20 cellular contexts compared by ENCODE assay signal in genomic region chr1:155864393-155864792, GRCh38. TPM values are rescaled to one million over a fixed set of nuclear protein-coding genes. Genes with fewer than 3 reads are reported as not detected.
DNase-seq lines count a peak whose midpoint lies in the region; ATAC-seq and TF ChIP-seq lines count a peak whose summit lies in the region.
"Had no signal": no experiment of that assay in that cellular context is flagged by ENCODE, and none has a peak within 500 bp of the region (broad histone marks: within the 10 kb centered on the region; RNA-seq: fewer than 3 reads in every experiment).

No MANE protein-coding gene starts in this region.

- no peak overlapping the region for H2BK120ac ChIP-seq in IMR-90 (ENCODE audit: low read depth, low read length)

- H3K9me1 ChIP-seq in IMR-90 (ENCODE audit: insufficient read depth, low read length) = peaks cover 10% of the 10 kb centered on the region

- H2BK5ac ChIP-seq in IMR-90 (ENCODE audit: low read depth, low read length, poor library complexity, severe bottlenecking) = no peak overlapping the region

- ATAC-seq in IMR-90 (ENCODE audit: low read depth) = no peak
- ATAC-seq in activated naive CD4-positive, alpha-beta T cell treated with anti-CD3 and anti-CD28 coated beads, Interleukin-2, amount 50 U/mL, for 72 hours = no peak
- ATAC-seq in T-cell (replicated peaks in 1 of 4) = no peak
- ATAC-seq: Right ventricle myocardium inferior had no signal

- CTCF ChIA-PET in IMR-90 (lab: Yijun Ruan, JAX) = interaction anchor here (1.2 kb wide), 1 partner anchor 21 kb away, joined by 3 read pairs; no protein-coding TSS in a partner anchor
- CTCF ChIA-PET in T-cell (lab: Charles Lee) = interaction anchor here in 1 of 2 donors (0.6 kb wide), 1 partner anchor 45 kb away, joined by 4 read pairs; no protein-coding TSS in a partner anchor

- no peaks in the 10 kb centered on the region; the same call in 1 of the 2 replicates for H3K4me1 ChIP-seq in IMR-90 (ENCODE audit: control insufficient read depth, insufficient read depth, low read length)
- H3K4me1 ChIP-seq in right atrium auricular region = peaks cover 0 to 14% of the 10 kb centered on the region in 2 donors
- H3K4me1 ChIP-seq: Caco-2 had no signal

- H3K4me3 Mint-ChIP-seq in mesothelial cell of epicardium (no peak overlapping the region), T-cell (no peak overlapping the region)
- H3K4me3 Mint-ChIP-seq: B cell; CD4-positive, alpha-beta T cell; IgD-negative memory B cell had no signal

- no peak overlapping the region for H3K23ac ChIP-seq in IMR-90 (ENCODE audit: low read depth, low read length)

- H3K9me3 ChIP-seq in IMR-90 (ENCODE audit: control insufficient read depth, insufficient read depth, low read length) (no peaks in the 10 kb centered on the region), right atrium auricular region (no peaks in the 10 kb centered on the region)
- H3K9me3 ChIP-seq: Caco-2, Peyer's patch had no signal

- H3K36me3 ChIP-seq in IMR-90 (ENCODE audit: control insufficient read depth, insufficient read depth, low read length) (peaks cover 8% of the 10 kb centered on the region), right atrium auricular region (no peaks in the 10 kb centered on the region)
- H3K36me3 ChIP-seq: Peyer's patch had no signal

- H3K14ac ChIP-seq in IMR-90 (replicated peaks; ENCODE audit: low read depth, low read length) = no peak overlapping the region

- H4K20me1 ChIP-seq in IMR-90 (ENCODE audit: insufficient read depth, low read length) = no peaks in the 10 kb centered on the region; the same call in 1 of the 2 replicates

- no peak overlapping the region for H3K4me3 ChIP-seq in IMR-90 (ENCODE audit: insufficient read depth, low read depth, low read length)
- no peak overlapping the region for H3K4me3 ChIP-seq in epithelial cell of esophagus (ENCODE audit: low read length)
- no peak overlapping the region for H3K4me3 ChIP-seq in right atrium auricular region
- H3K4me3 ChIP-seq: Peyer's patch had no signal

- no peaks in the 10 kb centered on the region for H3K27me3 ChIP-seq in IMR-90 (ENCODE audit: control insufficient read depth, insufficient read depth, low read length)
- no peaks in the 10 kb centered on the region for H3K27me3 ChIP-seq in right atrium auricular region
- H3K27me3 ChIP-seq: Peyer's patch had no signal

- POLR2A ChIA-PET in IMR-90 (lab: Charles Lee; ENCODE audit: unreplicated experiment) (no interaction called here), T-cell (lab: Charles Lee) (interaction anchor here in 1 of 2 donors (0.6 to 0.7 kb wide), 2 partner anchors 8 to 254 kb away, joined by 5 to 8 read pairs; no protein-coding TSS in a partner anchor)

- H3K9me3 Mint-ChIP-seq in mesothelial cell of epicardium (no peaks in the 10 kb centered on the region), T-cell (no peaks in the 10 kb centered on the region)
- H3K9me3 Mint-ChIP-seq in activated naive CD4-positive, alpha-beta T cell treated with anti-CD3 and anti-CD28 coated beads, Interleukin-2, amount 50 U/mL, for 72 hours = no peaks in the 10 kb centered on the region
- H3K9me3 Mint-ChIP-seq: CD4-positive, alpha-beta T cell; IgD-negative memory B cell had no signal

- H4K91ac ChIP-seq in IMR-90 (ENCODE audit: insufficient read depth, low read depth, low read length) = no peak overlapping the region

- intact Hi-C loops in IMR-90 (cut with micrococcal nuclease) = no loop called here

- H4K8ac ChIP-seq in IMR-90 (ENCODE audit: low read depth in 2 of 2, low read length in 2 of 2) = no peak overlapping the region

- H2AK5ac ChIP-seq in IMR-90 (ENCODE audit: low read depth, low read length) = no peak overlapping the region

- H2AFZ ChIP-seq in IMR-90 (replicated peaks; ENCODE audit: low read length, poor library complexity) = no peak overlapping the region

- TF ChIP-seq POLR2A in IMR-90 (IDR thresholded peaks at IDR 0.05; ENCODE audit: low read depth, low read length) = no peak

- H3K4me1 Mint-ChIP-seq in mesothelial cell of epicardium = no peaks in the 10 kb centered on the region
- H3K4me1 Mint-ChIP-seq in T-cell = peaks cover 7 to 14% (median 9%) of the 10 kb centered on the region in 3 donors

- TF ChIP-seq CTCF in IMR-90 (conservative IDR thresholded peaks at IDR 0.05; ENCODE audit: low read depth, low read length) (no peak), epithelial cell of esophagus (IDR thresholded peaks at IDR 0.05; ENCODE audit: insufficient read depth, low read depth, low read length, missing control alignments) (no peak), right atrium auricular region (IDR thresholded peaks at IDR 0.05) (no peak), mesothelial cell of epicardium (IDR thresholded peaks at IDR 0.05; ENCODE audit: unreplicated experiment) (no peak)

- peaks cover 43% of the 10 kb centered on the region for H3K27me3 Mint-ChIP-seq in mesothelial cell of epicardium (ENCODE audit: low read depth)
- H3K27me3 Mint-ChIP-seq in T-cell = peaks cover under 1 to 14% of the 10 kb centered on the region in 2 donors

- no peaks in the 10 kb centered on the region for H3K36me3 Mint-ChIP-seq in mesothelial cell of epicardium
- peaks cover 6% of the 10 kb centered on the region in 2 donors for H3K36me3 Mint-ChIP-seq in activated naive CD4-positive, alpha-beta T cell treated with anti-CD3 and anti-CD28 coated beads, Interleukin-2, amount 50 U/mL, for 72 hours
- peaks cover under 1% of the 10 kb centered on the region for H3K36me3 Mint-ChIP-seq in T-cell
- H3K36me3 Mint-ChIP-seq: IgD-negative memory B cell had no signal

- H3K27ac ChIP-seq in IMR-90 (ENCODE audit: insufficient read depth, low read length) (no peak overlapping the region), right atrium auricular region (no peak overlapping the region)
- H3K27ac ChIP-seq: HL-60, Peyer's patch had no signal

- no TSS peak for BruUV-seq in IMR-90 (replicated peaks; lab: Mats Ljungman, UMichigan)

- no peak overlapping the region for H3K4ac ChIP-seq in IMR-90 (ENCODE audit: low read depth, low read length)

- H3K27ac Mint-ChIP-seq in mesothelial cell of epicardium (no peak overlapping the region), T-cell (no peak overlapping the region)
- H3K27ac Mint-ChIP-seq in activated naive CD4-positive, alpha-beta T cell treated with anti-CD3 and anti-CD28 coated beads, Interleukin-2, amount 50 U/mL, for 72 hours = no peak overlapping the region
- H3K27ac Mint-ChIP-seq: B cell; CD4-positive, alpha-beta T cell; IgD-negative memory B cell had no signal

- H3K9ac ChIP-seq in IMR-90 (ENCODE audit: low read depth, low read length) = no peak overlapping the region

- no peak overlapping the region for H2BK20ac ChIP-seq in IMR-90 (ENCODE audit: low read depth, low read length)

- H4K5ac ChIP-seq in IMR-90 (ENCODE audit: low read depth, low read length) = no peak overlapping the region

- no peak overlapping the region for H3K56ac ChIP-seq in IMR-90 (ENCODE audit: extremely low read depth, insufficient read depth, low read length)

- H3K4me2 ChIP-seq in IMR-90 (ENCODE audit: low read depth, low read length) = no peak overlapping the region; the same call in 1 of the 2 replicates

- no peak for TF ChIP-seq RAD21 in IMR-90 (IDR thresholded peaks at IDR 0.05; ENCODE audit: low read length)

- no peak overlapping the region for H3K18ac ChIP-seq in IMR-90 (ENCODE audit: low read depth, low read length)

- H2BK15ac ChIP-seq in IMR-90 (ENCODE audit: low read depth, low read length) = no peak overlapping the region

- dilution Hi-C loops in IMR-90 (cut with HindIII; ENCODE audit: low sequenced_read_pairs, unreplicated experiment) = no loop called here

- in situ Hi-C loops in IMR-90 (cut with MboI; ENCODE audit: low sequenced_read_pairs) = no loop called here

- DNase-seq in ELR (ENCODE audit: low read depth) (peak; percentile 57), IMR-90 (peak; percentile 68), epithelial cell of esophagus (ENCODE audit: low read depth) (peak; percentile 20), myocyte (ENCODE audit: low read depth) (peak; percentile 64), right atrium auricular region (ENCODE audit: low spot score) (no peak), mesothelial cell of epicardium (ENCODE audit: low spot score in 2 of 2, unreplicated experiment in 2 of 2) (no peak), T-cell (no peak)
- DNase-seq in activated naive CD4-positive, alpha-beta T cell treated with anti-CD3 and anti-CD28 coated beads, Interleukin-2, amount 50 U/mL, for 72 hours (ENCODE audit: low spot score in 2 of 2) = no peak
- DNase-seq: Caco-2; CD4-positive, alpha-beta T cell; DMS153; Karpas-422; NCI-H1105; NCI-H1694; NCI-H2081 treated with DMSO at 0.1 percent for 48 hours; Peyer's patch had no signal

- H2AK9ac ChIP-seq in IMR-90 (replicated peaks; ENCODE audit: low read depth, low read length, poor library complexity) = no peak overlapping the region

- H3K79me1 ChIP-seq in IMR-90 (ENCODE audit: low read depth in 1 of 2, low read length in 2 of 2) = peaks cover 13 to 64% of the 10 kb centered on the region in 2 experiments

RNA-seq across cellular contexts. Expression of gene SYT11, which starts 5.0 kb away (rescaled TPM):
- total RNA-seq in IMR-90 (2012; rRNA removed) = 37.8 and 43.7 TPM in 2 replicates
- 22.9 TPM in 2 replicates for polyA plus RNA-seq in IMR-90 (2012; rRNA removed)
- polyA plus RNA-seq in IMR-90 (2012; cell fraction: cytosol; rRNA removed) = 12.1 TPM in 2 replicates
- 7.0 and 11.9 TPM in 2 replicates for polyA plus RNA-seq in IMR-90 (2012; cell fraction: nucleus; rRNA removed; ENCODE audit: low replicate concordance)
- 7.4 and 9.5 TPM in 2 replicates for total RNA-seq in myocyte
- 19.3 TPM for polyA plus RNA-seq in myocyte (2012)
- 10 to 100 TPM; 15.5 to 21.5 TPM for total RNA-seq in right atrium auricular region
- total RNA-seq in mesothelial cell of epicardium = 0.20 to 0.51 TPM (median 0.45 TPM) in 3 replicates
- 10 to 100 TPM; 20.9 to 21.5 TPM for total RNA-seq in activated naive CD4-positive, alpha-beta T cell treated with anti-CD3 and anti-CD28 coated beads, Interleukin-2, amount 50 U/mL, for 72 hours
- total RNA-seq in T-cell = 10 to 100 TPM in 2 of 5 donors, 1 to 10 TPM in 3; 8.6 to 19.8 (median 9.0) TPM

RNA-seq across cellular contexts. Expression of gene GON4L, which starts 7.4 kb away (rescaled TPM):
- total RNA-seq in IMR-90 (2012; rRNA removed) = 29.4 and 30.3 TPM in 2 replicates
- polyA plus RNA-seq in IMR-90 (2012; rRNA removed) = 19.2 and 21.2 TPM in 2 replicates
- polyA plus RNA-seq in IMR-90 (2012; cell fraction: cytosol; rRNA removed) = 7.1 and 8.6 TPM in 2 replicates
- polyA plus RNA-seq in IMR-90 (2012; cell fraction: nucleus; rRNA removed; ENCODE audit: low replicate concordance) = 47.8 and 92.4 TPM in 2 replicates
- 19.0 and 24.2 TPM in 2 replicates for total RNA-seq in myocyte
- 18.1 TPM for polyA plus RNA-seq in myocyte (2012)
- total RNA-seq in right atrium auricular region = 10 to 100 TPM; 14.9 to 22.4 TPM
- total RNA-seq in mesothelial cell of epicardium = 62.4 to 70.1 TPM (median 69.8 TPM) in 3 replicates
- 10 to 100 TPM; 63.7 to 80.4 TPM for total RNA-seq in activated naive CD4-positive, alpha-beta T cell treated with anti-CD3 and anti-CD28 coated beads, Interleukin-2, amount 50 U/mL, for 72 hours
- 100 to 1,000 TPM; 101 to 113 (median 105) TPM for total RNA-seq in T-cell

RNA-seq across cellular contexts. Expression of gene RIT1, which starts 46.8 kb away (rescaled TPM):
- total RNA-seq in IMR-90 (2012; rRNA removed) = 46.8 and 52.2 TPM in 2 replicates
- polyA plus RNA-seq in IMR-90 (2012; rRNA removed) = 26.2 and 29.6 TPM in 2 replicates
- 8.5 and 14.4 TPM in 2 replicates for polyA plus RNA-seq in IMR-90 (2012; cell fraction: cytosol; rRNA removed)
- polyA plus RNA-seq in IMR-90 (2012; cell fraction: nucleus; rRNA removed; ENCODE audit: low replicate concordance) = 5.5 and 26.8 TPM in 2 replicates
- total RNA-seq in myocyte = 66.8 and 72.0 TPM in 2 replicates
- 68.7 TPM for polyA plus RNA-seq in myocyte (2012)
- total RNA-seq in right atrium auricular region = 10 to 100 TPM; 13.3 to 25.3 TPM
- 34.3 to 37.0 TPM (median 35.5 TPM) in 3 replicates for total RNA-seq in mesothelial cell of epicardium
- 10 to 100 TPM; 33.1 to 49.2 TPM for total RNA-seq in activated naive CD4-positive, alpha-beta T cell treated with anti-CD3 and anti-CD28 coated beads, Interleukin-2, amount 50 U/mL, for 72 hours
- total RNA-seq in T-cell = 10 to 100 TPM; 35.3 to 56.4 (median 39.2) TPM

Comparison
In these comparisons a context has a peak if more than half of its experiments do, and no peak if none do; other contexts are left out.
1. DNase-seq: peak in ELR (single experiment), IMR-90 (single experiment), epithelial cell of esophagus (single experiment) and myocyte (single experiment); none in right atrium auricular region (single experiment), mesothelial cell of epicardium (0 of 2), activated naive CD4-positive, alpha-beta T cell treated with anti-CD3 and anti-CD28 coated beads, Interleukin-2, amount 50 U/mL, for 72 hours (0 of 2) and T-cell (0 of 34).